ENCODE assay signal across 19 cellular contexts in genomic region chr2:222865301-222865700, GRCh38. TPM values are rescaled to one million over a fixed set of nuclear protein-coding genes. Genes with fewer than 3 reads are reported as not detected.
DNase-seq lines count a peak whose midpoint lies in the region; ATAC-seq and TF ChIP-seq lines count a peak whose summit lies in the region.
"Had no signal": no experiment of that assay in that cellular context is flagged by ENCODE, and none has a peak within 500 bp of the region (broad histone marks: within the 10 kb centered on the region; RNA-seq: fewer than 3 reads in every experiment).

No MANE protein-coding gene starts in this region.

- CTCF ChIA-PET in HEK293 (lab: Yijun Ruan, JAX): interaction anchor here (0.6 to 1.2 kb wide), 6 partner anchors 12 to 572 kb away, joined by 3 to 4 read pairs (median 4); no protein-coding TSS in a partner anchor
- CTCF ChIA-PET in WTC11 (lab: Charles Lee): interaction anchor here (1.0 to 2.0 kb wide), 4 partner anchors 8 to 171 kb away, joined by 3 to 10 read pairs (median 4); no protein-coding TSS in a partner anchor

- H3K79me2 ChIP-seq in hepatocyte: peaks cover 94% of the 10 kb centered on the region

- peak overlapping the region; percentile 86 for H3K27ac Mint-ChIP-seq in WTC11
- peak overlapping the region; percentile 69 for H3K27ac Mint-ChIP-seq in nephron progenitor cell
- no peak overlapping the region for H3K27ac Mint-ChIP-seq in mesothelial cell of epicardium

- TF ChIP-seq CTCF in HEK293 (tag by site-specific recombination; IDR thresholded peaks at IDR 0.05) (no peak), WTC11 (IDR thresholded peaks at IDR 0.05) (no peak), nephron progenitor cell (IDR thresholded peaks at IDR 0.05) (no peak), hepatocyte (IDR thresholded peaks at IDR 0.05; ENCODE audit: poor library complexity) (no peak), mesothelial cell of epicardium (IDR thresholded peaks at IDR 0.05; ENCODE audit: unreplicated experiment) (no peak)

- H3K9me2 ChIP-seq in hepatocyte (replicated peaks; ENCODE audit: insufficient read depth): no peaks in the 10 kb centered on the region

- no peak for DNase-seq in WTC11 (ENCODE audit: low spot score)
- DNase-seq in nephron progenitor cell: no peak
- no peak for DNase-seq in midbrain (lab: John Stamatoyannopoulos, UW)
- no peak for DNase-seq in NCI-H2081 (lab: John Stamatoyannopoulos, UW)
- DNase-seq in hepatocyte (ENCODE audit: low spot score): no peak
- DNase-seq in mesothelial cell of epicardium (ENCODE audit: low spot score in 2 of 2, unreplicated experiment in 2 of 2): no peak
- DNase-seq: ACHN, COR-L47, NCI-H1436, NCI-H2029, NCI-H2171 treated with DMSO at 0.1 percent for 48 hours, NCI-H446 treated with DMSO at 0.1 percent for 48 hours, NCI-H748 treated with DMSO at 0.1 percent for 48 hours, Peyer's patch, Right ventricle myocardium superior had no signal

- no peak overlapping the region for H2AFZ ChIP-seq in hepatocyte

- no peaks in the 10 kb centered on the region for H3K9me3 ChIP-seq in BLaER1 treated with 17β-estradiol and CSF1 and Interleukin-3, amounts not matched to agents 10 nM and 100 nM (replicated peaks in 1 of 11)
- H3K9me3 ChIP-seq in HEK293 (ENCODE audit: control insufficient read depth, insufficient read depth, low read depth, low read length) (no peaks in the 10 kb centered on the region), hepatocyte (ENCODE audit: low read depth) (no peaks in the 10 kb centered on the region)
- H3K9me3 ChIP-seq: HAP-1, Peyer's patch had no signal

- H3K27me3 Mint-ChIP-seq in WTC11 (ENCODE audit: low read depth): no peaks in the 10 kb centered on the region
- no peaks in the 10 kb centered on the region for H3K27me3 Mint-ChIP-seq in nephron progenitor cell (ENCODE audit: low read depth, poor library complexity)
- no peaks in the 10 kb centered on the region for H3K27me3 Mint-ChIP-seq in mesothelial cell of epicardium (ENCODE audit: low read depth)

- peaks cover 72 to 93% (median 91%) of the 10 kb centered on the region in 11 experiments for H4K20me1 ChIP-seq in BLaER1 treated with 17β-estradiol and CSF1 and Interleukin-3, amounts not matched to agents 10 nM and 100 nM
- H4K20me1 ChIP-seq in hepatocyte (ENCODE audit: insufficient read depth, poor library complexity, severe bottlenecking): peaks cover 89% of the 10 kb centered on the region

- H3K9ac ChIP-seq in BLaER1 treated with 17β-estradiol and CSF1 and Interleukin-3, amounts not matched to agents 10 nM and 100 nM: no peak overlapping the region

- H3K4me3 Mint-ChIP-seq in WTC11 (peak overlapping the region; percentile 7; the same call in 1 of the 2 replicates), nephron progenitor cell (no peak overlapping the region), mesothelial cell of epicardium (no peak overlapping the region)

- no peak for ATAC-seq in WTC11

- POLR2A ChIA-PET in HEK293 (lab: Yijun Ruan, JAX) (no interaction called here), WTC11 (lab: Charles Lee) (no interaction called here)

- H3K36me3 Mint-ChIP-seq in WTC11 (peaks cover 3% of the 10 kb centered on the region; the same call in 1 of the 2 replicates), nephron progenitor cell (ENCODE audit: low read depth) (no peaks in the 10 kb centered on the region), mesothelial cell of epicardium (no peaks in the 10 kb centered on the region)

- H3K4me1 ChIP-seq in BLaER1 treated with 17β-estradiol and CSF1 and Interleukin-3, amounts not matched to agents 10 nM and 100 nM: peaks cover 34 to 70% (median 53%) of the 10 kb centered on the region in 10 experiments
- peaks cover 34% of the 10 kb centered on the region for H3K4me1 ChIP-seq in HEK293 (ENCODE audit: control insufficient read depth, insufficient read depth, low read length)
- H3K4me1 ChIP-seq in hepatocyte (ENCODE audit: insufficient read depth): peaks cover 31% of the 10 kb centered on the region

- WGBS in hepatocyte (ENCODE audit: low lambda C conversion rate, missing lambda C conversion rate): 84% methylated on average over 2 of the region's 2 CpGs

- no peak overlapping the region for H3K4me3 ChIP-seq in BLaER1 treated with 17β-estradiol and CSF1 and Interleukin-3, amounts not matched to agents 10 nM and 100 nM
- H3K4me3 ChIP-seq in HEK293 (ENCODE audit: low read depth, low read length) (no peak overlapping the region), hepatocyte (no peak overlapping the region)
- H3K4me3 ChIP-seq: HAP-1, Peyer's patch, SK-N-MC had no signal

- H3K4me1 Mint-ChIP-seq in WTC11 (peaks cover 14% of the 10 kb centered on the region), nephron progenitor cell (peaks cover 14% of the 10 kb centered on the region), mesothelial cell of epicardium (peaks cover 9% of the 10 kb centered on the region)

- H3K27ac ChIP-seq in BLaER1 treated with 17β-estradiol and CSF1 and Interleukin-3, amounts not matched to agents 10 nM and 100 nM: no peak overlapping the region
- H3K27ac ChIP-seq in HEK293 (ENCODE audit: extremely low read depth, low read depth, low read length) (no peak overlapping the region), hepatocyte (no peak overlapping the region)
- H3K27ac ChIP-seq: Peyer's patch, SK-N-MC had no signal

- no peaks in the 10 kb centered on the region for H3K27me3 ChIP-seq in BLaER1 treated with 17β-estradiol and CSF1 and Interleukin-3, amounts not matched to agents 10 nM and 100 nM
- no peaks in the 10 kb centered on the region for H3K27me3 ChIP-seq in hepatocyte
- H3K27me3 ChIP-seq: Peyer's patch had no signal

- H3K4me2 ChIP-seq in BLaER1 treated with 17β-estradiol and CSF1 and Interleukin-3, amounts not matched to agents 10 nM and 100 nM: peak overlapping the region in 9 of 11 experiments; percentile 17 to 94 (median 84); a peak in 11 of 22 replicates
- no peak overlapping the region for H3K4me2 ChIP-seq in hepatocyte

- no peaks in the 10 kb centered on the region for H3K9me3 Mint-ChIP-seq in WTC11
- H3K9me3 Mint-ChIP-seq in nephron progenitor cell: no peaks in the 10 kb centered on the region
- H3K9me3 Mint-ChIP-seq in mesothelial cell of epicardium: no peaks in the 10 kb centered on the region

- H3K36me3 ChIP-seq in BLaER1 treated with 17β-estradiol and CSF1 and Interleukin-3, amounts not matched to agents 10 nM and 100 nM: peaks cover 0 to 3% (median 0%) of the 10 kb centered on the region in 11 experiments; a peak in 1 of 22 replicates
- H3K36me3 ChIP-seq in HEK293 (ENCODE audit: control insufficient read depth in 2 of 2, insufficient read depth in 1 of 2, low read length in 2 of 2) (no peaks in the 10 kb centered on the region), hepatocyte (replicated peaks; ENCODE audit: insufficient read depth, low read depth) (no peaks in the 10 kb centered on the region)
- H3K36me3 ChIP-seq: HAP-1, Peyer's patch had no signal

TF ChIP-seq in HEK293, 187 proteins besides CTCF, POLR2A, EP300 and RAD21 (continues in another document):
- TF ChIP-seq ZNF660 (tag by site-specific recombination; IDR thresholded peaks at IDR 0.05): no peak
- no peak for TF ChIP-seq GLIS2 (tag by site-specific recombination; IDR thresholded peaks at IDR 0.05)
- TF ChIP-seq ZXDB (tag by site-specific recombination; IDR thresholded peaks at IDR 0.05): no peak
- TF ChIP-seq FEZF1 (tag by site-specific recombination; IDR thresholded peaks at IDR 0.05): no peak
- TF ChIP-seq ZNF600 (tag by site-specific recombination; IDR thresholded peaks at IDR 0.05): peak; percentile 38
- TF ChIP-seq ZNF639 (tag by site-specific recombination; IDR thresholded peaks at IDR 0.05): no peak
- TF ChIP-seq ZFP37 (tag by site-specific recombination; IDR thresholded peaks at IDR 0.05): no peak
- no peak for TF ChIP-seq ZNF223 (tag by site-specific recombination; IDR thresholded peaks at IDR 0.05)

TF ChIP-seq in WTC11, 78 proteins besides CTCF, POLR2A, EP300 and RAD21:
- no peak for TF ChIP-seq HMGA2 (CRISPR knock-in tag; IDR thresholded peaks at IDR 0.05)
- TF ChIP-seq ATF2 (CRISPR knock-in tag; IDR thresholded peaks at IDR 0.05; ENCODE audit: borderline replicate concordance, low read depth): no peak
- TF ChIP-seq ZNF232 (CRISPR knock-in tag; IDR thresholded peaks at IDR 0.05): no peak
- no peak for TF ChIP-seq ATF3 (CRISPR knock-in tag; conservative IDR thresholded peaks at IDR 0.05)
- no peak for TF ChIP-seq MXD4 (CRISPR knock-in tag; IDR thresholded peaks at IDR 0.05; ENCODE audit: borderline replicate concordance)
- TF ChIP-seq ZNF219 (CRISPR knock-in tag; IDR thresholded peaks at IDR 0.05; ENCODE audit: borderline replicate concordance): no peak
- no peak for TF ChIP-seq FOXP1 (CRISPR knock-in tag; IDR thresholded peaks at IDR 0.05; ENCODE audit: borderline replicate concordance)
- no peak for TF ChIP-seq SMAD3 (CRISPR knock-in tag; IDR thresholded peaks at IDR 0.05; ENCODE audit: borderline replicate concordance)

RNA-seq across cellular contexts. Expression of gene ACSL3, which starts 4.5 kb away (rescaled TPM):
- total RNA-seq in WTC11 (2021): 78.4 to 100 TPM (median 82.2 TPM) in 3 replicates
- 123 and 133 TPM in 2 replicates for total RNA-seq in hepatocyte
- polyA plus RNA-seq in hepatocyte: 78.1 and 82.1 TPM in 2 replicates
- total RNA-seq in mesothelial cell of epicardium: 74.5 to 84.3 TPM (median 81.6 TPM) in 3 replicates
